Comparison of ENCODE assay signal across 18 cellular contexts in the genomic region with DNA sequence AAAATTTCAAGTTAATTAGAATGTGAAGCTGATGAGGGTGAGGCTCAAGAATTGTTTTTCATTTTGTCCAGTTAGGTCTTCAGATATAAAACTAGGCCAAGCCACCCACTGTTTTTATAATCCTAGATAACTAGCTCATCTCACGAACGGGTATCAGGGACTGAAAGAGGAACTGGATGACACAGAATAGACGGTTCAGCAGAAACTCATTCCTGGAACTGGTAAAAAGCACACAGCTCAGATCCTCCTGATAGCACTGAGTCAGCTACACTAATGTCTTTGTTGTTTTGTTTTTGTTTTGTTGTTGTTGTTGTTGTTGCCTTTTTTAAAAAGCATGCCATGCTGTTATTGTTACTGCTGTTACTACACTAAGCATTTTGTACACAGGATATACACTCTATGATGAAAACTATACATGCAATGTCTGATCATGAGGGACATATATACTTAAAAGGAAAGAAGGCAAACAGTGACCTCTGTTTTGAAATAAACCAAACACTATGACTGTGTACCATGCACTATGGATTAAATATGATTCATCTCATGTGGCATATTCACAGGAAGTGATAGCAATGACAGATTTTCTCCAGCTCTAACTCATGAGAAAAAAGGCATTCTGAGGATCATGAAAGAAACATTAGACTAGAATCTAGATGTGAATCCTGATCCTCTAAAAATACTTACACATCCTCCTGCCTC.
DNase-seq lines count a peak whose midpoint lies in the region; ATAC-seq and FAIRE-seq lines count a peak whose summit lies in the region.
"Had no signal": no experiment of that assay in that cellular context is flagged by ENCODE, and none has a peak within 500 bp of the region (broad histone marks: within the 10 kb centered on the region; RNA-seq: fewer than 3 reads in every experiment).

No MANE protein-coding gene starts in this region.

- H3K4me2 ChIP-seq in mesenchymal stem cell (ENCODE audit: low read length, poor library complexity, severe bottlenecking): no peak overlapping the region

- H3K4me1 Mint-ChIP-seq in activated T-helper 17 cell treated with anti-CD3 and anti-CD28 coated beads, Interleukin-2, amount 50 U/mL, for 72 hours: no peaks in the 10 kb centered on the region
- H3K4me1 Mint-ChIP-seq: CD4-positive, CD25-positive, alpha-beta regulatory T cell; central memory CD8-positive, alpha-beta T cell; natural killer cell had no signal

- H3K4ac ChIP-seq in mesenchymal stem cell (ENCODE audit: low read depth in 1 of 2, low read length in 2 of 2): no peak overlapping the region

- no peak for FAIRE-seq in HTR-8/SVneo (lab: Jason Lieb, UNC)

- H3K27me3 Mint-ChIP-seq in activated T-helper 17 cell treated with anti-CD3 and anti-CD28 coated beads, Interleukin-2, amount 50 U/mL, for 72 hours: peaks cover 4% of the 10 kb centered on the region
- H3K27me3 Mint-ChIP-seq: CD4-positive, CD25-positive, alpha-beta regulatory T cell; central memory CD8-positive, alpha-beta T cell had no signal

- H3K4me3 Mint-ChIP-seq in activated T-helper 17 cell treated with anti-CD3 and anti-CD28 coated beads, Interleukin-2, amount 50 U/mL, for 72 hours: no peak overlapping the region
- H3K4me3 Mint-ChIP-seq: CD4-positive, CD25-positive, alpha-beta regulatory T cell; central memory CD8-positive, alpha-beta T cell; natural killer cell; WTC11 had no signal

- H3K9ac ChIP-seq in mesenchymal stem cell (ENCODE audit: low read length): no peak overlapping the region

- no peaks in the 10 kb centered on the region for H3K79me1 ChIP-seq in mesenchymal stem cell (replicated peaks; ENCODE audit: low read length, poor library complexity, severe bottlenecking)

- no peak overlapping the region for H2BK15ac ChIP-seq in mesenchymal stem cell (ENCODE audit: low read depth, poor library complexity, severe bottlenecking)

- H3K4me3 ChIP-seq in mesenchymal stem cell (ENCODE audit: insufficient read depth in 1 of 2, low read depth in 1 of 2, low read length in 2 of 2): no peak overlapping the region
- H3K4me3 ChIP-seq: heart right ventricle had no signal

- no peaks in the 10 kb centered on the region for H3K36me3 Mint-ChIP-seq in activated T-helper 17 cell treated with anti-CD3 and anti-CD28 coated beads, Interleukin-2, amount 50 U/mL, for 72 hours (ENCODE audit: low read depth)
- H3K36me3 Mint-ChIP-seq: CD4-positive, CD25-positive, alpha-beta regulatory T cell; natural killer cell; WTC11 had no signal

- H4K91ac ChIP-seq in mesenchymal stem cell (ENCODE audit: low read length): no peak overlapping the region

- no peaks in the 10 kb centered on the region for H3K9me3 ChIP-seq in mesenchymal stem cell (ENCODE audit: control insufficient read depth, low read length)
- H3K9me3 ChIP-seq: heart right ventricle had no signal

- no peaks in the 10 kb centered on the region for H3K27me3 ChIP-seq in mesenchymal stem cell (ENCODE audit: control insufficient read depth in 1 of 2, insufficient read depth in 1 of 2, low read length in 2 of 2)
- H3K27me3 ChIP-seq: heart right ventricle had no signal

- H3K14ac ChIP-seq in mesenchymal stem cell (ENCODE audit: low read length in 2 of 2): no peak overlapping the region

- H3K27ac Mint-ChIP-seq in activated T-helper 17 cell treated with anti-CD3 and anti-CD28 coated beads, Interleukin-2, amount 50 U/mL, for 72 hours: no peak overlapping the region
- H3K27ac Mint-ChIP-seq: CD4-positive, CD25-positive, alpha-beta regulatory T cell; natural killer cell; WTC11 had no signal

- no peak overlapping the region for H2AFZ ChIP-seq in mesenchymal stem cell (ENCODE audit: low read depth, low read length)

- H3K18ac ChIP-seq in mesenchymal stem cell (ENCODE audit: low read depth in 1 of 2, low read length in 2 of 2): no peak overlapping the region

- no peak overlapping the region for H2BK5ac ChIP-seq in mesenchymal stem cell (ENCODE audit: low read depth, low read length, poor library complexity, severe bottlenecking)

- 72% methylated on average over 3 of the region's 3 CpGs for WGBS in mesenchymal stem cell

- no peak overlapping the region for H2BK12ac ChIP-seq in mesenchymal stem cell (ENCODE audit: low read length in 2 of 2)

- no peak overlapping the region for H4K8ac ChIP-seq in mesenchymal stem cell (ENCODE audit: low read length)

- no peaks in the 10 kb centered on the region for H3K4me1 ChIP-seq in mesenchymal stem cell (ENCODE audit: control insufficient read depth, insufficient read depth, low read depth, low read length)
- H3K4me1 ChIP-seq: heart right ventricle had no signal

- DNase-seq in EL: peak; percentile 45
- DNase-seq in HTR-8/SVneo (ENCODE audit: insufficient read length, low spot score): peak; percentile 15
- DNase-seq in mesenchymal stem cell: peak; percentile 23
- DNase-seq in NCI-H2107 treated with DMSO at 0.1 percent for 48 hours (lab: John Stamatoyannopoulos, UW; ENCODE audit: unreplicated experiment): no peak
- no peak for DNase-seq in NCI-H446 (lab: John Stamatoyannopoulos, UW)
- DNase-seq: activated naive CD4-positive, alpha-beta T cell treated with anti-CD3 and anti-CD28 coated beads, Interleukin-2, amount 50 U/mL, for 16 hours; CD4-positive, CD25-positive, alpha-beta regulatory T cell; GDM1; heart right ventricle; natural killer cell; stimulated activated CD4-positive, alpha-beta T cell treated with anti-CD3 and anti-CD28 coated beads, Interleukin-1b, Interleukin-23, amount 100 ng/mL, for 48 hours; stimulated activated CD8-positive, alpha-beta memory T cell treated with anti-CD3 and anti-CD28 coated beads, Interleukin-4, amount 100 ng/mL, for 48 hours had no signal

- H3K23ac ChIP-seq in mesenchymal stem cell (ENCODE audit: low read length in 2 of 2): no peak overlapping the region

- H2BK120ac ChIP-seq in mesenchymal stem cell (ENCODE audit: low read depth, low read length): no peak overlapping the region

- peaks cover 4% of the 10 kb centered on the region for H3K9me3 Mint-ChIP-seq in activated T-helper 17 cell treated with anti-CD3 and anti-CD28 coated beads, Interleukin-2, amount 50 U/mL, for 72 hours
- H3K9me3 Mint-ChIP-seq: WTC11 had no signal

- peak; percentile 39 for ATAC-seq in activated T-helper 17 cell treated with anti-CD3 and anti-CD28 coated beads, Interleukin-2, amount 50 U/mL, for 72 hours (replicated peaks)
- no peak for ATAC-seq in HG03097 (IDR thresholded peaks at IDR 0.05; ENCODE audit: low FRiP score, unreplicated experiment)
- ATAC-seq in GM21526 (IDR thresholded peaks at IDR 0.05; ENCODE audit: low FRiP score, unreplicated experiment): no peak
- ATAC-seq: left lobe of liver, natural killer cell, WTC11 had no signal

- no peak overlapping the region for H3K27ac ChIP-seq in mesenchymal stem cell (ENCODE audit: low read length, poor library complexity, severe bottlenecking)
- H3K27ac ChIP-seq: heart right ventricle had no signal

- H3K36me3 ChIP-seq in mesenchymal stem cell (ENCODE audit: control insufficient read depth in 1 of 2, insufficient read depth in 2 of 2, low read depth in 1 of 2, low read length in 2 of 2): no peaks in the 10 kb centered on the region

- H2AK5ac ChIP-seq in mesenchymal stem cell (ENCODE audit: low read length, severe bottlenecking): no peak overlapping the region

Comparison
In these comparisons a context has a peak if more than half of its experiments do, and no peak if none do; other contexts are left out.
1. DNase-seq: peak in EL (single experiment), HTR-8/SVneo (single experiment) and mesenchymal stem cell (single experiment); none in NCI-H2107 treated with DMSO at 0.1 percent for 48 hours (single experiment) and NCI-H446 (0 of 2).